8 cellular contexts compared by ENCODE assay signal in the genomic region with DNA sequence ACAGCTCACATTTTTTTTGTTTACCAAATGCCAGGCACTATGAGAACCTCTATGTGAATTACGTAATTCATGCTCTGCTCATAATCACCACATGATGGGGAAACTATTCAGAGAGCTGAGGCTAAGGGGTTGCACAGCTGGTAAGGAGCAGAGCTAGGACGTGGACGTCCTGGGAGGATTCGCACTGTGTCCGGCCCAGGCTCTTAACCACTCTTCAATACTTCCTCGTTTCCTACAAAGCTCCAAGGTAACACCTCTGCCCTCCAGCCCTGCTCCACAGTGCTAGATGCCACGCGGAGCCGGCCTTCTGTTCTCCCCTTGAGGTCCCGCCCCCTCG. TPM values are rescaled to one million over a fixed set of nuclear protein-coding genes. Genes with fewer than 3 reads are reported as not detected.
DNase-seq lines count a peak whose midpoint lies in the region; ATAC-seq and TF ChIP-seq lines count a peak whose summit lies in the region.

No MANE protein-coding gene starts in this region.

- peaks cover 14% of the 10 kb centered on the region for H3K4me1 Mint-ChIP-seq in MCF 10A (ENCODE audit: insufficient read depth, unreplicated experiment)

- peak overlapping the region; percentile 72 for H3K4me3 Mint-ChIP-seq in MCF 10A (ENCODE audit: unreplicated experiment)

- H3K27ac Mint-ChIP-seq in MCF 10A (ENCODE audit: low read depth, unreplicated experiment): no peak overlapping the region

- H3K27ac ChIP-seq in HUES48 (ENCODE audit: low read depth, low read length): peak overlapping the region; percentile 37
- H3K27ac ChIP-seq in muscle layer of colon (ENCODE audit: low read depth, low read length): peak overlapping the region; percentile 67

- CTCF ChIA-PET in MCF 10A (lab: Yijun Ruan, JAX): interaction anchor here (0.5 to 5.0 kb wide), 7 partner anchors 8 to 113 kb away, joined by 3 to 29 read pairs (median 3); partner anchors contain the start of gene PSMD5

- no peak for TF ChIP-seq CTCF in AG09309 (IDR thresholded peaks at IDR 0.05; ENCODE audit: control insufficient read depth, insufficient read depth, low read depth, low read length, missing control alignments)
- no peak for TF ChIP-seq CTCF in MCF 10A (IDR thresholded peaks at IDR 0.05; ENCODE audit: unreplicated experiment)

- DNase-seq in AG09309 (ENCODE audit: low read depth): peak; percentile 57
- DNase-seq in MCF 10A (ENCODE audit: unreplicated experiment): no peak
- no peak for DNase-seq in superior temporal gyrus (ENCODE audit: extremely low spot score)
- DNase-seq in stimulated activated CD4-positive, alpha-beta T cell treated with anti-CD3 and anti-CD28 coated beads, Interleukin-1b, Interleukin-23, amount 100 ng/mL, for 48 hours: no peak

- H3K27me3 Mint-ChIP-seq in MCF 10A (ENCODE audit: insufficient read depth, unreplicated experiment): no peaks in the 10 kb centered on the region

- ATAC-seq in GM21526 (IDR thresholded peaks at IDR 0.05; ENCODE audit: low FRiP score, unreplicated experiment): no peak
- no peak for ATAC-seq in HG02623 (IDR thresholded peaks at IDR 0.05; ENCODE audit: unreplicated experiment)

- H3K27me3 ChIP-seq in HUES48 (ENCODE audit: control insufficient read depth, insufficient read depth, low read length) (no peaks in the 10 kb centered on the region), muscle layer of colon (ENCODE audit: control insufficient read depth in 1 of 2, insufficient read depth in 2 of 2, low read length in 2 of 2) (no peaks in the 10 kb centered on the region)

- peaks cover 20% of the 10 kb centered on the region for H3K36me3 Mint-ChIP-seq in MCF 10A (ENCODE audit: insufficient read depth, unreplicated experiment)

- H3K9ac ChIP-seq in HUES48 (ENCODE audit: low read depth, low read length) (no peak overlapping the region), muscle layer of colon (ENCODE audit: low read length) (peak overlapping the region; percentile 42)

- no peaks in the 10 kb centered on the region for H3K9me3 Mint-ChIP-seq in MCF 10A (ENCODE audit: unreplicated experiment)

- H3K4me1 ChIP-seq in HUES48 (ENCODE audit: control insufficient read depth, insufficient read depth, low read length) (peaks cover 13% of the 10 kb centered on the region), muscle layer of colon (ENCODE audit: insufficient read depth, low read length) (peaks cover 7% of the 10 kb centered on the region)

- intact Hi-C loops in MCF 10A (cut with micrococcal nuclease): loop anchor here (1.0 kb wide), 1 partner anchor 68 kb away; no protein-coding TSS in a partner anchor

- BruUV-seq in MCF 10A (replicated peaks; lab: Mats Ljungman, UMichigan): no TSS peak

- H3K9me3 ChIP-seq in HUES48 (ENCODE audit: control insufficient read depth, insufficient read depth, low read length) (no peaks in the 10 kb centered on the region), muscle layer of colon (ENCODE audit: low read length) (no peaks in the 10 kb centered on the region)

- H3K4me3 ChIP-seq in AG09309 (ENCODE audit: control insufficient read depth, low read depth, low read length) (peak overlapping the region; percentile 37), HUES48 (ENCODE audit: low read depth, low read length) (peak overlapping the region; percentile 49), muscle layer of colon (ENCODE audit: low read depth in 1 of 2, low read length in 2 of 2) (peak overlapping the region; percentile 41 to 51)

- POLR2A ChIA-PET in MCF 10A (lab: Yijun Ruan, JAX): interaction anchor here (0.5 to 5.2 kb wide), 7 partner anchors 10 to 188 kb away, joined by 3 to 28 read pairs (median 4); partner anchors contain the start of genes FBXW2 and PSMD5

- peaks cover 17% of the 10 kb centered on the region for H3K36me3 ChIP-seq in HUES48 (ENCODE audit: control insufficient read depth, insufficient read depth, low read length)
- peaks cover 18% of the 10 kb centered on the region for H3K36me3 ChIP-seq in muscle layer of colon (ENCODE audit: insufficient read depth, low read length)

RNA-seq across cellular contexts. Expression of gene PHF19, which starts 8.7 kb away (rescaled TPM):
- total RNA-seq in MCF 10A (2022): 39.6 and 61.0 TPM in 2 replicates

RNA-seq across cellular contexts. Expression of gene PSMD5, which starts 25.6 kb away (rescaled TPM):
- 71.0 and 91.0 TPM in 2 replicates for total RNA-seq in MCF 10A (2022)

RNA-seq across cellular contexts. Expression of gene TRAF1, which starts 58.3 kb away (rescaled TPM):
- total RNA-seq in MCF 10A (2022): 0.84 and 1.2 TPM in 2 replicates
